In genomic region chr1:8318436-8318835, GRCh38 we compare ENCODE assay signal across 8 cellular contexts. TPM values are rescaled to one million over a fixed set of nuclear protein-coding genes. Genes with fewer than 3 reads are reported as not detected.
DNase-seq lines count a peak whose midpoint lies in the region; ATAC-seq and TF ChIP-seq lines count a peak whose summit lies in the region.

No MANE protein-coding gene starts in this region.

- no peaks in the 10 kb centered on the region for H3K36me3 Mint-ChIP-seq in activated CD4-positive, alpha-beta T cell treated with anti-CD3 and anti-CD28 coated beads, Interleukin-2, amount 10 ng/mL, durations not matched to agents 7 days and 5 days (ENCODE audit: low read depth)
- H3K36me3 Mint-ChIP-seq in activated CD8-positive, alpha-beta T cell treated with anti-CD3 and anti-CD28 coated beads, Interleukin-2, amount 10 ng/mL, durations not matched to agents 7 days and 5 days (ENCODE audit: low read depth) = no peaks in the 10 kb centered on the region
- no peaks in the 10 kb centered on the region for H3K36me3 Mint-ChIP-seq in immature natural killer cell

- no peak for DNase-seq in activated CD4-positive, alpha-beta T cell treated with anti-CD3 and anti-CD28 coated beads, Interleukin-2, amount 10 ng/mL, durations not matched to agents 7 days and 5 days
- no peak for DNase-seq in activated CD4-positive, alpha-beta T cell treated with anti-CD3 and anti-CD28 coated beads for 4 hours
- no peak for DNase-seq in activated CD8-positive, alpha-beta T cell treated with anti-CD3 and anti-CD28 coated beads, Interleukin-2, amount 10 ng/mL, durations not matched to agents 7 days and 5 days
- DNase-seq in immature natural killer cell (no peak), thoracic aorta (ENCODE audit: low spot score) (no peak), middle frontal gyrus (ENCODE audit: extremely low spot score, low spot score) (no peak)

- H3K36me3 ChIP-seq in thoracic aorta = no peaks in the 10 kb centered on the region

- H3K4me3 ChIP-seq in thoracic aorta = peak overlapping the region; percentile 80

- CTCF ChIA-PET in activated CD4-positive, alpha-beta T cell treated with anti-CD3 and anti-CD28 coated beads, Interleukin-2, amount 10 ng/mL, durations not matched to agents 7 days and 5 days (lab: Charles Lee) = interaction anchor here (0.6 to 1.6 kb wide), 4 partner anchors 12 to 343 kb away, joined by 3 to 5 read pairs (median 4); no protein-coding TSS in a partner anchor
- CTCF ChIA-PET in activated CD8-positive, alpha-beta T cell treated with anti-CD3 and anti-CD28 coated beads, Interleukin-2, amount 10 ng/mL, durations not matched to agents 7 days and 5 days (lab: Charles Lee) = interaction anchor here (0.6 to 3.6 kb wide), 4 partner anchors 287 to 530 kb away, joined by 3 to 16 read pairs (median 4); no protein-coding TSS in a partner anchor

- peak; percentile 3 for TF ChIP-seq CTCF in thoracic aorta (IDR thresholded peaks at IDR 0.05)

- no peak overlapping the region for H3K27ac Mint-ChIP-seq in activated CD4-positive, alpha-beta T cell treated with anti-CD3 and anti-CD28 coated beads, Interleukin-2, amount 10 ng/mL, durations not matched to agents 7 days and 5 days
- no peak overlapping the region for H3K27ac Mint-ChIP-seq in activated CD8-positive, alpha-beta T cell treated with anti-CD3 and anti-CD28 coated beads, Interleukin-2, amount 10 ng/mL, durations not matched to agents 7 days and 5 days
- H3K27ac Mint-ChIP-seq in immature natural killer cell = peak overlapping the region in 2 of 6 donors; percentile 49 to 58

- peaks cover 3% of the 10 kb centered on the region for H3K9me3 Mint-ChIP-seq in activated CD4-positive, alpha-beta T cell treated with anti-CD3 and anti-CD28 coated beads, Interleukin-2, amount 10 ng/mL, durations not matched to agents 7 days and 5 days
- no peaks in the 10 kb centered on the region for H3K9me3 Mint-ChIP-seq in activated CD8-positive, alpha-beta T cell treated with anti-CD3 and anti-CD28 coated beads, Interleukin-2, amount 10 ng/mL, durations not matched to agents 7 days and 5 days (ENCODE audit: insufficient read depth)
- H3K9me3 Mint-ChIP-seq in immature natural killer cell = peaks cover 0 to 2% (median 0%) of the 10 kb centered on the region in 6 donors

- POLR2A ChIA-PET in activated CD4-positive, alpha-beta T cell treated with anti-CD3 and anti-CD28 coated beads, Interleukin-2, amount 10 ng/mL, durations not matched to agents 7 days and 5 days (lab: Charles Lee) = interaction anchor here (0.5 kb wide), 1 partner anchor 466 kb away, joined by 3 read pairs; the partner anchor contains the start of gene UTS2
- POLR2A ChIA-PET in activated CD8-positive, alpha-beta T cell treated with anti-CD3 and anti-CD28 coated beads, Interleukin-2, amount 10 ng/mL, durations not matched to agents 7 days and 5 days (lab: Charles Lee) = no interaction called here

- H3K27me3 Mint-ChIP-seq in activated CD4-positive, alpha-beta T cell treated with anti-CD3 and anti-CD28 coated beads, Interleukin-2, amount 10 ng/mL, durations not matched to agents 7 days and 5 days = peaks cover 28% of the 10 kb centered on the region
- peaks cover 51% of the 10 kb centered on the region for H3K27me3 Mint-ChIP-seq in activated CD8-positive, alpha-beta T cell treated with anti-CD3 and anti-CD28 coated beads, Interleukin-2, amount 10 ng/mL, durations not matched to agents 7 days and 5 days (ENCODE audit: low read depth)
- peaks cover 9 to 19% (median 15%) of the 10 kb centered on the region in 3 donors for H3K27me3 Mint-ChIP-seq in immature natural killer cell (ENCODE audit: low read depth in 3 of 3)

- peak overlapping the region; percentile 5 to 52 for H3K27ac ChIP-seq in thoracic aorta

- no peaks in the 10 kb centered on the region for H3K27me3 ChIP-seq in thoracic aorta (replicated peaks; ENCODE audit: insufficient read depth)

- peaks cover 18% of the 10 kb centered on the region for H3K4me1 Mint-ChIP-seq in activated CD4-positive, alpha-beta T cell treated with anti-CD3 and anti-CD28 coated beads, Interleukin-2, amount 10 ng/mL, durations not matched to agents 7 days and 5 days
- H3K4me1 Mint-ChIP-seq in activated CD8-positive, alpha-beta T cell treated with anti-CD3 and anti-CD28 coated beads, Interleukin-2, amount 10 ng/mL, durations not matched to agents 7 days and 5 days (ENCODE audit: low read depth) = peaks cover 18% of the 10 kb centered on the region
- H3K4me1 Mint-ChIP-seq in immature natural killer cell = peaks cover 5 to 14% of the 10 kb centered on the region in 2 donors

- H3K4me3 Mint-ChIP-seq in activated CD4-positive, alpha-beta T cell treated with anti-CD3 and anti-CD28 coated beads, Interleukin-2, amount 10 ng/mL, durations not matched to agents 7 days and 5 days = peak overlapping the region; percentile 58
- H3K4me3 Mint-ChIP-seq in activated CD8-positive, alpha-beta T cell treated with anti-CD3 and anti-CD28 coated beads, Interleukin-2, amount 10 ng/mL, durations not matched to agents 7 days and 5 days = peak overlapping the region; percentile 48
- H3K4me3 Mint-ChIP-seq in immature natural killer cell = peak overlapping the region; percentile 62 to 74 (median 69)

- peaks cover 2 to 31% of the 10 kb centered on the region in 2 donors for H3K4me1 ChIP-seq in thoracic aorta (ENCODE audit: control insufficient read depth in 1 of 2, low read depth in 2 of 2)

- no peaks in the 10 kb centered on the region for H3K9me3 ChIP-seq in thoracic aorta

- ATAC-seq in activated CD8-positive, alpha-beta T cell treated with anti-CD3 and anti-CD28 coated beads, Interleukin-2, amount 10 ng/mL, durations not matched to agents 7 days and 5 days = no peak
- ATAC-seq in thoracic aorta (ENCODE audit: insufficient number of reproducible peaks, low FRiP score, low read depth) = no peak
- ATAC-seq in HG03442 (IDR thresholded peaks at IDR 0.05; ENCODE audit: unreplicated experiment) = no peak
- no peak for ATAC-seq in GM21423 (IDR thresholded peaks at IDR 0.05; ENCODE audit: unreplicated experiment)

RNA-seq across cellular contexts. Expression of gene SLC45A1, which starts 0.5 kb away (rescaled TPM):
- total RNA-seq in activated CD4-positive, alpha-beta T cell treated with anti-CD3 and anti-CD28 coated beads, Interleukin-2, amount 10 ng/mL, durations not matched to agents 7 days and 5 days = under 1 TPM; 0.32 to 0.44 TPM
- under 1 TPM in 1 of 2 experiments, not detected in 1; 0.13 TPM for total RNA-seq in activated CD8-positive, alpha-beta T cell treated with anti-CD3 and anti-CD28 coated beads, Interleukin-2, amount 10 ng/mL, durations not matched to agents 7 days and 5 days
- under 1 TPM in 2 of 3 donors, not detected in 1; 0.16 to 0.39 TPM for polyA plus RNA-seq in immature natural killer cell
- 1 to 10 TPM; 4.4 to 6.0 TPM for total RNA-seq in thoracic aorta
